Comparison of ENCODE assay signal across 26 cellular contexts in the genomic region with DNA sequence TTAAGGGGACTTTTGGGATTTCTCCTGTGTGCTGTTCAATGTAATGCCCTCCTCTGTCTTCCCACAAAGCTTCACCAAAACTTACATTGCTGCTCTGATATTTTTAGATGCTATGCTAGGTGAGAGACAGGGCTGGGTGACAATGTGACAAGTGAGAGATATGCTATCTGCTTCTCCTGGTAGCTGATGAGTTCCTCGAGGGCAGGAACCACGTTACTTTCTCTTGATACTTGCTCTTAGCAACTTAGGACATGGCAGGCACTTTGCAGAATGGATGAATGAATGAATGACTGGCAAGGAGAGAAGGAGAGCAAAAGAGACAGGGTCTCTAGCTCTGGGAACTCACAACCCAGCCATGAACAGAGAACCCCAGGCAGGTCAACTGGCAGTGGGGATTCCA.
"Had no signal": no experiment of that assay in that cellular context is flagged by ENCODE, and none has a peak within 500 bp of the region (broad histone marks: within the 10 kb centered on the region; RNA-seq: fewer than 3 reads in every experiment).

No MANE protein-coding gene starts in this region.

- H3K36me3 Mint-ChIP-seq: activated naive CD8-positive, alpha-beta T cell; memory B cell had no signal

- H3K4me3 ChIP-seq: adrenal gland, ascending aorta, colonic mucosa, neural progenitor cell, sigmoid colon, vagina had no signal

- H3K27ac Mint-ChIP-seq: activated B cell treated with CpG ODN at 0.5 μM for 24 hours; activated CD4-positive, alpha-beta T cell treated with anti-CD3 and anti-CD28 coated beads for 36 hours; activated naive CD8-positive, alpha-beta T cell; activated T-cell treated with anti-CD3 and anti-CD28 coated beads, Interleukin-2, amount 50 U/mL, for 24 hours; activated T-helper 17 cell treated with anti-CD3 and anti-CD28 coated beads, Interleukin-2, amount 50 U/mL, for 72 hours; memory B cell; neural progenitor cell; stimulated activated naive B cell treated with anti-CD40 and anti-IgM and Interleukin-4, amounts not matched to agents 10 μg/mL and 1 μg/mL and 100 μg/mL, for 72 hours had no signal

- DNase-seq: activated B cell treated with CpG ODN at 0.5 μM for 24 hours; activated CD4-positive, alpha-beta T cell treated with anti-CD3 and anti-CD28 coated beads for 36 hours; activated CD4-positive, alpha-beta T cell treated with anti-CD3 and anti-CD28 coated beads, Interleukin-2, amount 50 U/mL, for 4 hours; activated CD8-positive, alpha-beta memory T cell treated with anti-CD3 and anti-CD28 coated beads for 24 hours; activated CD8-positive, alpha-beta memory T cell treated with anti-CD3 and anti-CD28 coated beads, Interleukin-2, amount 50 U/mL, for 4 hours; activated naive CD4-positive, alpha-beta T cell; activated T-cell treated with anti-CD3 and anti-CD28 coated beads, Interleukin-2, amount 50 U/mL, for 24 hours; adrenal gland; brain microvascular endothelial cell; colonic mucosa; foreskin fibroblast; hippocampal formation; posterior cingulate gyrus; sigmoid colon; stimulated activated CD4-positive, alpha-beta T cell treated with anti-CD3 and anti-CD28 coated beads, Interleukin-2, amount 100 ng/mL, for 48 hours; stimulated activated CD8-positive, alpha-beta memory T cell treated with anti-CD3 and anti-CD28 coated beads, Interleukin-4, amount 100 ng/mL, for 48 hours; stimulated activated naive B cell treated with anti-CD40 and anti-IgM and Interleukin-4, amounts not matched to agents 10 μg/mL and 1 μg/mL and 100 μg/mL, for 72 hours; T-helper 2 cell; trophoblast cell had no signal

- H3K4me1 Mint-ChIP-seq: activated B cell treated with CpG ODN at 0.5 μM for 24 hours; activated CD4-positive, alpha-beta T cell treated with anti-CD3 and anti-CD28 coated beads for 36 hours; activated T-helper 17 cell treated with anti-CD3 and anti-CD28 coated beads, Interleukin-2, amount 50 U/mL, for 72 hours; memory B cell; neural progenitor cell had no signal

- H3K4me1 ChIP-seq: adrenal gland, ascending aorta, colonic mucosa, sigmoid colon, vagina had no signal

- H3K27ac ChIP-seq: adrenal gland, ascending aorta, brain microvascular endothelial cell, colonic mucosa, neural progenitor cell, sigmoid colon, vagina had no signal

- H3K4me3 Mint-ChIP-seq: activated B cell treated with CpG ODN at 0.5 μM for 24 hours; activated CD4-positive, alpha-beta T cell treated with anti-CD3 and anti-CD28 coated beads for 36 hours; activated naive CD8-positive, alpha-beta T cell; activated T-cell treated with anti-CD3 and anti-CD28 coated beads, Interleukin-2, amount 50 U/mL, for 24 hours; activated T-helper 17 cell treated with anti-CD3 and anti-CD28 coated beads, Interleukin-2, amount 50 U/mL, for 72 hours; memory B cell; neural progenitor cell; stimulated activated naive B cell treated with anti-CD40 and anti-IgM and Interleukin-4, amounts not matched to agents 10 μg/mL and 1 μg/mL and 100 μg/mL, for 72 hours had no signal

- FAIRE-seq: TTC549 had no signal

- H3K27me3 ChIP-seq: adrenal gland, ascending aorta, brain microvascular endothelial cell, colonic mucosa, neural progenitor cell, sigmoid colon, vagina had no signal

- H3K9me3 ChIP-seq: adrenal gland, ascending aorta, colonic mucosa, sigmoid colon, vagina had no signal

- H3K36me3 ChIP-seq: adrenal gland, ascending aorta, brain microvascular endothelial cell, colonic mucosa, neural progenitor cell had no signal

- H3K27me3 Mint-ChIP-seq: activated CD4-positive, alpha-beta T cell treated with anti-CD3 and anti-CD28 coated beads for 36 hours; activated T-cell treated with anti-CD3 and anti-CD28 coated beads, Interleukin-2, amount 50 U/mL, for 24 hours; activated T-helper 17 cell treated with anti-CD3 and anti-CD28 coated beads, Interleukin-2, amount 50 U/mL, for 72 hours had no signal

- H3K9me3 Mint-ChIP-seq: activated B cell treated with CpG ODN at 0.5 μM for 24 hours; activated T-cell treated with anti-CD3 and anti-CD28 coated beads, Interleukin-2, amount 50 U/mL, for 24 hours; activated T-helper 17 cell treated with anti-CD3 and anti-CD28 coated beads, Interleukin-2, amount 50 U/mL, for 72 hours; memory B cell; neural progenitor cell; stimulated activated naive B cell treated with anti-CD40 and anti-IgM and Interleukin-4, amounts not matched to agents 10 μg/mL and 1 μg/mL and 100 μg/mL, for 72 hours had no signal

- ATAC-seq: activated CD4-positive, alpha-beta T cell treated with anti-CD3 and anti-CD28 coated beads for 36 hours; activated T-helper 17 cell treated with anti-CD3 and anti-CD28 coated beads, Interleukin-2, amount 50 U/mL, for 72 hours; stimulated activated naive B cell treated with anti-CD40 and anti-IgM and Interleukin-4, amounts not matched to agents 10 μg/mL and 1 μg/mL and 100 μg/mL, for 72 hours had no signal
